Comparison of ENCODE assay signal across 11 cellular contexts in the genomic region with DNA sequence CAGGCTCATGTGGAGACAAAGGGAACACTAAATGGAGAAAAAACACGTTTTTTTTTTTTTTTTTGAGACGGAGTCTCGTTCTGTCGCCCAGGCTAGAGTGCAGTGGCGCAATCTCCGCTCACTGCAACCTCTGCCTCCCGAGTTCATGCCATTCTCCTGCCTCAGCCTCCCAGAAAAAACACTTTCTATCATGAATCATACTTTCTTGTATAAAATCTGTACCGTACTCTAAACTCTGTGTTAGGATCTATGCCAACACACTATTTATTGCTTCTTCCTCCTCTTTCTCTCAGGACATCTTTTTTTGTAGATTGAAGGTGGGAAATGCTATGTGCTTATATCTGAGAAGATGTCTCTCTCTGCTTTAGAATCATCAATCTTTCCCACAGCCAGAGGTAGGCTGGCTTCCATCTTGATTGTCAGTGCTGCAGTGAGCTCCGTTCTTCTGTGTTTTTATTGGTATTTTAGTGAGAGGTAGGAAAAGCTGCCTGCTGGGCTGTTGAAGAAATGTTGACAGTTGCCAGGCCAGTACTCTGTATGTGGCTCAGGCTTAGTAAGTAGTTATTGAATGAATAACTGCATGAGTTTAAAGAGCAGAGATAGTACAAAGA.
DNase-seq lines count a peak whose midpoint lies in the region; ATAC-seq and TF ChIP-seq lines count a peak whose summit lies in the region.
"Had no signal": no experiment of that assay in that cellular context is flagged by ENCODE, and none has a peak within 500 bp of the region (broad histone marks: within the 10 kb centered on the region; RNA-seq: fewer than 3 reads in every experiment).

No MANE protein-coding gene starts in this region.

- TF ChIP-seq CTCF in HEK293 (tag by site-specific recombination; IDR thresholded peaks at IDR 0.05) (no peak), heart left ventricle (IDR thresholded peaks at IDR 0.05) (no peak), natural killer cell (IDR thresholded peaks at IDR 0.05) (no peak)

- intact Hi-C loops in heart left ventricle (cut with DNase I) = loop anchor here in 1 of 10 donors (10.0 kb wide), 1 partner anchor 411 kb away; no protein-coding TSS in a partner anchor
- intact Hi-C loops in natural killer cell (cut with micrococcal nuclease) = no loop called here

- no peaks in the 10 kb centered on the region for H3K9me3 ChIP-seq in HEK293 (ENCODE audit: control insufficient read depth, insufficient read depth, low read depth, low read length)
- H3K9me3 ChIP-seq in heart left ventricle = no peaks in the 10 kb centered on the region

- H3K27me3 Mint-ChIP-seq in natural killer cell (ENCODE audit: low read depth in 2 of 2) = peaks cover 0 to 6% of the 10 kb centered on the region in 2 donors

- H3K4me1 ChIP-seq in HEK293 (ENCODE audit: control insufficient read depth, insufficient read depth, low read length) = no peaks in the 10 kb centered on the region; the same call in 1 of the 2 replicates
- H3K4me1 ChIP-seq in heart left ventricle = peaks cover 0 to 18% (median 7%) of the 10 kb centered on the region in 12 donors

- CTCF ChIA-PET in HEK293 (lab: Yijun Ruan, JAX) = no interaction called here

- H3K9me3 Mint-ChIP-seq in natural killer cell = peaks cover 0 to 2% of the 10 kb centered on the region in 2 donors
- H3K9me3 Mint-ChIP-seq: stimulated activated naive B cell treated with anti-CD40 and anti-IgM and Interleukin-4, amounts not matched to agents 10 μg/mL and 1 μg/mL and 100 μg/mL, for 72 hours had no signal

- H3K27ac ChIP-seq in HEK293 (ENCODE audit: extremely low read depth, low read depth, low read length) = no peak overlapping the region
- peak overlapping the region; percentile 34 to 93 (median 68) for H3K27ac ChIP-seq in heart left ventricle

- peak; percentile 9 for DNase-seq in T1000 (lab: John Stamatoyannopoulos, UW)
- DNase-seq in heart left ventricle = peak in 1 of 5 donors; percentile 31
- peak; percentile 44 for DNase-seq in superior temporal gyrus (ENCODE audit: extremely low spot score)
- no peak for DNase-seq in natural killer cell
- DNase-seq in SIG-M5 (lab: John Stamatoyannopoulos, UW) = no peak
- DNase-seq in G401 (ENCODE audit: low spot score) = no peak
- DNase-seq: activated T-cell treated with anti-CD3 and anti-CD28 coated beads for 4 hours; central memory CD4-positive, alpha-beta T cell; NCI-H526 treated with DMSO at 0.1 percent for 48 hours; stimulated activated naive B cell treated with anti-CD40 and anti-IgM and Interleukin-4, amounts not matched to agents 10 μg/mL and 1 μg/mL and 100 μg/mL, for 72 hours had no signal

- H3K4me1 Mint-ChIP-seq in natural killer cell = no peaks in the 10 kb centered on the region

- peak; percentile 77 to 92 (median 84) for ATAC-seq in heart left ventricle
- no peak for ATAC-seq in natural killer cell

- no peak overlapping the region for H3K27ac Mint-ChIP-seq in natural killer cell
- H3K27ac Mint-ChIP-seq: stimulated activated naive B cell treated with anti-CD40 and anti-IgM and Interleukin-4, amounts not matched to agents 10 μg/mL and 1 μg/mL and 100 μg/mL, for 72 hours had no signal

- no peaks in the 10 kb centered on the region for H3K36me3 ChIP-seq in HEK293 (ENCODE audit: control insufficient read depth in 2 of 2, insufficient read depth in 1 of 2, low read length in 2 of 2)
- H3K36me3 ChIP-seq in heart left ventricle = no peaks in the 10 kb centered on the region

- H3K4me3 Mint-ChIP-seq in natural killer cell = no peak overlapping the region
- H3K4me3 Mint-ChIP-seq: stimulated activated naive B cell treated with anti-CD40 and anti-IgM and Interleukin-4, amounts not matched to agents 10 μg/mL and 1 μg/mL and 100 μg/mL, for 72 hours had no signal

- POLR2A ChIA-PET in HEK293 (lab: Yijun Ruan, JAX) = no interaction called here

- H3K4me3 ChIP-seq in HEK293 (ENCODE audit: low read depth, low read length) (no peak overlapping the region), heart left ventricle (no peak overlapping the region)

- H3K27me3 ChIP-seq in heart left ventricle = no peaks in the 10 kb centered on the region

- no peak for TF ChIP-seq POLR2A in heart left ventricle (IDR thresholded peaks at IDR 0.05)

- 35 to 42% (median 39%) methylated on average over 9 of the region's 9 CpGs for WGBS in heart left ventricle, 4 donors

- no peaks in the 10 kb centered on the region for H3K36me3 Mint-ChIP-seq in natural killer cell
- H3K36me3 Mint-ChIP-seq: stimulated activated naive B cell treated with anti-CD40 and anti-IgM and Interleukin-4, amounts not matched to agents 10 μg/mL and 1 μg/mL and 100 μg/mL, for 72 hours had no signal

- in situ Hi-C loops in G401 (cut with HindIII; ENCODE audit: low sequenced_read_pairs) = no loop called here

TF ChIP-seq in HEK293, 187 proteins besides CTCF, POLR2A, EP300 and RAD21:
- TF ChIP-seq ZIC2 (tag by site-specific recombination; IDR thresholded peaks at IDR 0.05) (peak; percentile 86), ZNF341 (tag by site-specific recombination; IDR thresholded peaks at IDR 0.05; ENCODE audit: low read depth) (no peak)
TF ChIP-seq in HEK293: peak in this region for 1.

Comparison
In these comparisons a context has a peak if more than half of its experiments do, and no peak if none do; other contexts are left out.
1. DNase-seq: peak in T1000 (single experiment) and superior temporal gyrus (single experiment); none in natural killer cell (single experiment), SIG-M5 (single experiment) and G401 (single experiment).
2. ATAC-seq: peak in heart left ventricle (4 of 4); none in natural killer cell (0 of 3).